1 cellular context compared by ENCODE assay signal in the genomic region with DNA sequence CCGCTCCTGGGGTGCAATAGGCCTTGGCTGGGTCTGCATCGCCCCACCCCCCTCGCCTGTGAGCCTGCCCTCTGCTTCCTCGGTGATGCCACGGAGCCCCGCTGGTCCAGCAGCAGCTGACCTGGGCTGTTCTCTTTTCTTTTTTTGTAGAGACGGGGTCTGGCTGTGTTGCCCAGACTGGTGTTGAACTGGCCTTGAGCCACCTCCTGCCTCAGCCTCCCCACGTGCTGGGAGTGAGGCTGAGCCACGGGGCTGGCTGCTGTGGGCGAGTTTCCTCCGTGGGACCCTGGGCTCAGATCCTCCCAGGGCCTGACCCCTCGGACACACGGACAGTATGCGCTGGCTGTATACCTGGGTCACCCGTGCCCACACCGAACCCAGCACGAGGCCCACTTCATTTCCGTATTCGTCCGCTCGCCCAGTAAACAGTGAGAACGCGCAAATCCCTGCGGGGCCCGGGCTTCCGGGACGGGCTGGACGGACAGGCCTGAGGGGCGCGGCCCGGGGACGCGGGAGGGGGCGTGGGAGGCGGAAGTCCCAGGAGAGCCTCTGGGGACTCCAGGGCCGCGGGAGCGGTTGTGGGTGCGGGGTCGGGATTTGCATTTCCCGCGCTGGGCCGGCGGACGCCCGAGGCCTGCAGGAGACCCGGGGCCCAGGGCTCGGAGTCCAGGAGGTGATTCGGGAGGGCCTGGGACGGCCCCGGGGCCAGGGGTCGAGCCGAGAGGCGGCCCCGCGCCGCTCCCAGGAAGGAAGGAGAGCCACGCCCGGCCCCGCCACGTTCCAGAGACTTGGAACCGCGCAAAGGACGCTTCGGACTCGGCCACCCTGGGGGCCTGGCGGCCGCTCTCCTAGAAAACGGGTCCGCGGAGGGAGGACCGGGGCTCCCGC.
TF ChIP-seq lines count a peak whose summit lies in the region.

No MANE protein-coding gene starts in this region.

TF ChIP-seq in HepG2, 621 proteins besides CTCF, POLR2A, EP300 and RAD21 (continued from another document and continues in another):
- peak; percentile 34 for TF ChIP-seq AGO1 (IDR thresholded peaks at IDR 0.05; ENCODE audit: low read depth, low read length, poor library complexity, severe bottlenecking)
- TF ChIP-seq PHF8 (CRISPR knock-in tag; IDR thresholded peaks at IDR 0.05), result peak; percentile 44; the same call in 1 of the 2 replicates
- TF ChIP-seq ZBTB7B (CRISPR knock-in tag; IDR thresholded peaks at IDR 0.05), result 0 out of 2 replicates have a peak, but pooled peaks have one; percentile 35
- TF ChIP-seq ZNF777 (CRISPR knock-in tag; IDR thresholded peaks at IDR 0.05), result peak; percentile 53; the same call in 1 of the 2 replicates
- no peak for TF ChIP-seq TOE1 (CRISPR knock-in tag; IDR thresholded peaks at IDR 0.05)
- TF ChIP-seq YEATS4 (CRISPR knock-in tag; IDR thresholded peaks at IDR 0.05; ENCODE audit: borderline replicate concordance), result peak; percentile 55; the same call in 1 of the 2 replicates
- TF ChIP-seq, protein P1, sequence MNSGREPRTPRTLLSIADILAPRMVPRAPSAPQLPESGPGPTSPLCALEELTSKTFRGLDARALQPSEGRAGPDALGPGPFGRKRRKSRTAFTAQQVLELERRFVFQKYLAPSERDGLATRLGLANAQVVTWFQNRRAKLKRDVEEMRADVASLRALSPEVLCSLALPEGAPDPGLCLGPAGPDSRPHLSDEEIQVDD (CRISPR knock-in tag; IDR thresholded peaks at IDR 0.05; ENCODE audit: borderline replicate concordance), result no peak
- TF ChIP-seq, protein P2, sequence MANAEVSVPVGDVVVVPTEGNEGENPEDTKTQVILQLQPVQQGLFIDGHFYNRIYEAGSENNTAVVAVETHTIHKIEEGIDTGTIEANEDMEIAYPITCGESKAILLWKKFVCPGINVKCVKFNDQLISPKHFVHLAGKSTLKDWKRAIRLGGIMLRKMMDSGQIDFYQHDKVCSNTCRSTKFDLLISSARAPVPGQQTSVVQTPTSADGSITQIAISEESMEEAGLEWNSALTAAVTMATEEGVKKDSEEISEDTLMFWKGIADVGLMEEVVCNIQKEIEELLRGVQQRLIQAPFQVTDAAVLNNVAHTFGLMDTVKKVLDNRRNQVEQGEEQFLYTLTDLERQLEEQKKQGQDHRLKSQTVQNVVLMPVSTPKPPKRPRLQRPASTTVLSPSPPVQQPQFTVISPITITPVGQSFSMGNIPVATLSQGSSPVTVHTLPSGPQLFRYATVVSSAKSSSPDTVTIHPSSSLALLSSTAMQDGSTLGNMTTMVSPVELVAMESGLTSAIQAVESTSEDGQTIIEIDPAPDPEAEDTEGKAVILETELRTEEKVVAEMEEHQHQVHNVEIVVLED (CRISPR knock-in tag; IDR thresholded peaks at IDR 0.05; ENCODE audit: borderline replicate concordance), result peak; percentile 24; the same call in 1 of the 2 replicates
- TF ChIP-seq ZNF678 (CRISPR knock-in tag; IDR thresholded peaks at IDR 0.05), result no peak
- TF ChIP-seq HDAC1 (CRISPR knock-in tag; IDR thresholded peaks at IDR 0.05), result peak; percentile 43; the same call in 1 of the 2 replicates
- no peak for TF ChIP-seq SOX6 (IDR thresholded peaks at IDR 0.05)
- peak; percentile 39; the same call in 1 of the 2 replicates for TF ChIP-seq SOX6 (CRISPR knock-in tag; IDR thresholded peaks at IDR 0.05)
- peak; percentile 70; the same call in 1 of the 2 replicates for TF ChIP-seq ZNF501 (CRISPR knock-in tag; IDR thresholded peaks at IDR 0.05)
- no peak for TF ChIP-seq HCFC1 (IDR thresholded peaks at IDR 0.05; ENCODE audit: low read depth, low read length)
- peak; percentile 3; the same call in 1 of the 2 replicates for TF ChIP-seq HNF4A (CRISPR knock-in tag; IDR thresholded peaks at IDR 0.05)
- TF ChIP-seq, protein P3, sequence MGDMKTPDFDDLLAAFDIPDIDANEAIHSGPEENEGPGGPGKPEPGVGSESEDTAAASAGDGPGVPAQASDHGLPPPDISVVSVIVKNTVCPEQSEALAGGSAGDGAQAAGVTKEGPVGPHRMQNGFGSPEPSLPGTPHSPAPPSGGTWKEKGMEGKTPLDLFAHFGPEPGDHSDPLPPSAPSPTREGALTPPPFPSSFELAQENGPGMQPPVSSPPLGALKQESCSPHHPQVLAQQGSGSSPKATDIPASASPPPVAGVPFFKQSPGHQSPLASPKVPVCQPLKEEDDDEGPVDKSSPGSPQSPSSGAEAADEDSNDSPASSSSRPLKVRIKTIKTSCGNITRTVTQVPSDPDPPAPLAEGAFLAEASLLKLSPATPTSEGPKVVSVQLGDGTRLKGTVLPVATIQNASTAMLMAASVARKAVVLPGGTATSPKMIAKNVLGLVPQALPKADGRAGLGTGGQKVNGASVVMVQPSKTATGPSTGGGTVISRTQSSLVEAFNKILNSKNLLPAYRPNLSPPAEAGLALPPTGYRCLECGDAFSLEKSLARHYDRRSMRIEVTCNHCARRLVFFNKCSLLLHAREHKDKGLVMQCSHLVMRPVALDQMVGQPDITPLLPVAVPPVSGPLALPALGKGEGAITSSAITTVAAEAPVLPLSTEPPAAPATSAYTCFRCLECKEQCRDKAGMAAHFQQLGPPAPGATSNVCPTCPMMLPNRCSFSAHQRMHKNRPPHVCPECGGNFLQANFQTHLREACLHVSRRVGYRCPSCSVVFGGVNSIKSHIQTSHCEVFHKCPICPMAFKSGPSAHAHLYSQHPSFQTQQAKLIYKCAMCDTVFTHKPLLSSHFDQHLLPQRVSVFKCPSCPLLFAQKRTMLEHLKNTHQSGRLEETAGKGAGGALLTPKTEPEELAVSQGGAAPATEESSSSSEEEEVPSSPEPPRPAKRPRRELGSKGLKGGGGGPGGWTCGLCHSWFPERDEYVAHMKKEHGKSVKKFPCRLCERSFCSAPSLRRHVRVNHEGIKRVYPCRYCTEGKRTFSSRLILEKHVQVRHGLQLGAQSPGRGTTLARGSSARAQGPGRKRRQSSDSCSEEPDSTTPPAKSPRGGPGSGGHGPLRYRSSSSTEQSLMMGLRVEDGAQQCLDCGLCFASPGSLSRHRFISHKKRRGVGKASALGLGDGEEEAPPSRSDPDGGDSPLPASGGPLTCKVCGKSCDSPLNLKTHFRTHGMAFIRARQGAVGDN (CRISPR knock-in tag; IDR thresholded peaks at IDR 0.05), result peak; percentile 91
- TF ChIP-seq POLR2G (IDR thresholded peaks at IDR 0.05; ENCODE audit: low read depth, low read length), result peak; percentile 52
- TF ChIP-seq, protein P4, sequence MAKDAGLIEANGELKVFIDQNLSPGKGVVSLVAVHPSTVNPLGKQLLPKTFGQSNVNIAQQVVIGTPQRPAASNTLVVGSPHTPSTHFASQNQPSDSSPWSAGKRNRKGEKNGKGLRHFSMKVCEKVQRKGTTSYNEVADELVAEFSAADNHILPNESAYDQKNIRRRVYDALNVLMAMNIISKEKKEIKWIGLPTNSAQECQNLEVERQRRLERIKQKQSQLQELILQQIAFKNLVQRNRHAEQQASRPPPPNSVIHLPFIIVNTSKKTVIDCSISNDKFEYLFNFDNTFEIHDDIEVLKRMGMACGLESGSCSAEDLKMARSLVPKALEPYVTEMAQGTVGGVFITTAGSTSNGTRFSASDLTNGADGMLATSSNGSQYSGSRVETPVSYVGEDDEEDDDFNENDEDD (CRISPR knock-in tag; IDR thresholded peaks at IDR 0.05; ENCODE audit: borderline replicate concordance), result peak; percentile 37; the same call in 1 of the 2 replicates
- no peak for TF ChIP-seq NR3C1 (CRISPR knock-in tag; IDR thresholded peaks at IDR 0.05)
- TF ChIP-seq, protein P5, sequence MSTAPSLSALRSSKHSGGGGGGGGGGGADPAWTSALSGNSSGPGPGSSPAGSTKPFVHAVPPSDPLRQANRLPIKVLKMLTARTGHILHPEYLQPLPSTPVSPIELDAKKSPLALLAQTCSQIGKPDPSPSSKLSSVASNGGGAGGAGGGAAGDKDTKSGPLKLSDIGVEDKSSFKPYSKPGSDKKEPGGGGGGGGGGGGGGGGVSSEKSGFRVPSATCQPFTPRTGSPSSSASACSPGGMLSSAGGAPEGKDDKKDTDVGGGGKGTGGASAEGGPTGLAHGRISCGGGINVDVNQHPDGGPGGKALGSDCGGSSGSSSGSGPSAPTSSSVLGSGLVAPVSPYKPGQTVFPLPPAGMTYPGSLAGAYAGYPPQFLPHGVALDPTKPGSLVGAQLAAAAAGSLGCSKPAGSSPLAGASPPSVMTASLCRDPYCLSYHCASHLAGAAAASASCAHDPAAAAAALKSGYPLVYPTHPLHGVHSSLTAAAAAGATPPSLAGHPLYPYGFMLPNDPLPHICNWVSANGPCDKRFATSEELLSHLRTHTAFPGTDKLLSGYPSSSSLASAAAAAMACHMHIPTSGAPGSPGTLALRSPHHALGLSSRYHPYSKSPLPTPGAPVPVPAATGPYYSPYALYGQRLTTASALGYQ (CRISPR knock-in tag; IDR thresholded peaks at IDR 0.05), result 0 out of 2 replicates have a peak, but pooled peaks have one; percentile 21
- 0 out of 2 replicates have a peak, but pooled peaks have one; percentile 53 for TF ChIP-seq ZNF33B (CRISPR knock-in tag; IDR thresholded peaks at IDR 0.05)
- 0 out of 2 replicates have a peak, but pooled peaks have one; percentile 53 for TF ChIP-seq CHCHD3 (CRISPR knock-in tag; IDR thresholded peaks at IDR 0.05)
- peak; percentile 59; the same call in 1 of the 2 replicates for TF ChIP-seq ZNF891 (CRISPR knock-in tag; IDR thresholded peaks at IDR 0.05)
- peak; percentile 62; the same call in 1 of the 2 replicates for TF ChIP-seq KAT8 (CRISPR knock-in tag; IDR thresholded peaks at IDR 0.05)
- TF ChIP-seq, protein P6, sequence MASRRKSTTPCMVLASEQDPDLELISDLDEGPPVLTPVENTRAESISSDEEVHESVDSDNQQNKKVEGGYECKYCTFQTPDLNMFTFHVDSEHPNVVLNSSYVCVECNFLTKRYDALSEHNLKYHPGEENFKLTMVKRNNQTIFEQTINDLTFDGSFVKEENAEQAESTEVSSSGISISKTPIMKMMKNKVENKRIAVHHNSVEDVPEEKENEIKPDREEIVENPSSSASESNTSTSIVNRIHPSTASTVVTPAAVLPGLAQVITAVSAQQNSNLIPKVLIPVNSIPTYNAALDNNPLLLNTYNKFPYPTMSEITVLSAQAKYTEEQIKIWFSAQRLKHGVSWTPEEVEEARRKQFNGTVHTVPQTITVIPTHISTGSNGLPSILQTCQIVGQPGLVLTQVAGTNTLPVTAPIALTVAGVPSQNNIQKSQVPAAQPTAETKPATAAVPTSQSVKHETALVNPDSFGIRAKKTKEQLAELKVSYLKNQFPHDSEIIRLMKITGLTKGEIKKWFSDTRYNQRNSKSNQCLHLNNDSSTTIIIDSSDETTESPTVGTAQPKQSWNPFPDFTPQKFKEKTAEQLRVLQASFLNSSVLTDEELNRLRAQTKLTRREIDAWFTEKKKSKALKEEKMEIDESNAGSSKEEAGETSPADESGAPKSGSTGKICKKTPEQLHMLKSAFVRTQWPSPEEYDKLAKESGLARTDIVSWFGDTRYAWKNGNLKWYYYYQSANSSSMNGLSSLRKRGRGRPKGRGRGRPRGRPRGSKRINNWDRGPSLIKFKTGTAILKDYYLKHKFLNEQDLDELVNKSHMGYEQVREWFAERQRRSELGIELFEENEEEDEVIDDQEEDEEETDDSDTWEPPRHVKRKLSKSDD (CRISPR knock-in tag; IDR thresholded peaks at IDR 0.05; ENCODE audit: low read depth), result peak; percentile 33; the same call in 1 of the 2 replicates
- TF ChIP-seq, protein P7, sequence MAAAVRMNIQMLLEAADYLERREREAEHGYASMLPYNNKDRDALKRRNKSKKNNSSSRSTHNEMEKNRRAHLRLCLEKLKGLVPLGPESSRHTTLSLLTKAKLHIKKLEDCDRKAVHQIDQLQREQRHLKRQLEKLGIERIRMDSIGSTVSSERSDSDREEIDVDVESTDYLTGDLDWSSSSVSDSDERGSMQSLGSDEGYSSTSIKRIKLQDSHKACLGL (CRISPR knock-in tag; IDR thresholded peaks at IDR 0.05), result peak; percentile 37; the same call in 1 of the 2 replicates
- TF ChIP-seq PITX1 (CRISPR knock-in tag; IDR thresholded peaks at IDR 0.05), result peak; percentile 57; the same call in 1 of the 2 replicates
- peak; percentile 77 for TF ChIP-seq ELF1 (CRISPR knock-in tag; IDR thresholded peaks at IDR 0.05)
- peak; percentile 24; the same call in 1 of the 2 replicates for TF ChIP-seq HNRNPL (IDR thresholded peaks at IDR 0.05; ENCODE audit: low read depth, low read length)
- 0 out of 2 replicates have a peak, but pooled peaks have one; percentile 27 for TF ChIP-seq STAT5B (CRISPR knock-in tag; IDR thresholded peaks at IDR 0.05)
- TF ChIP-seq, protein P8, sequence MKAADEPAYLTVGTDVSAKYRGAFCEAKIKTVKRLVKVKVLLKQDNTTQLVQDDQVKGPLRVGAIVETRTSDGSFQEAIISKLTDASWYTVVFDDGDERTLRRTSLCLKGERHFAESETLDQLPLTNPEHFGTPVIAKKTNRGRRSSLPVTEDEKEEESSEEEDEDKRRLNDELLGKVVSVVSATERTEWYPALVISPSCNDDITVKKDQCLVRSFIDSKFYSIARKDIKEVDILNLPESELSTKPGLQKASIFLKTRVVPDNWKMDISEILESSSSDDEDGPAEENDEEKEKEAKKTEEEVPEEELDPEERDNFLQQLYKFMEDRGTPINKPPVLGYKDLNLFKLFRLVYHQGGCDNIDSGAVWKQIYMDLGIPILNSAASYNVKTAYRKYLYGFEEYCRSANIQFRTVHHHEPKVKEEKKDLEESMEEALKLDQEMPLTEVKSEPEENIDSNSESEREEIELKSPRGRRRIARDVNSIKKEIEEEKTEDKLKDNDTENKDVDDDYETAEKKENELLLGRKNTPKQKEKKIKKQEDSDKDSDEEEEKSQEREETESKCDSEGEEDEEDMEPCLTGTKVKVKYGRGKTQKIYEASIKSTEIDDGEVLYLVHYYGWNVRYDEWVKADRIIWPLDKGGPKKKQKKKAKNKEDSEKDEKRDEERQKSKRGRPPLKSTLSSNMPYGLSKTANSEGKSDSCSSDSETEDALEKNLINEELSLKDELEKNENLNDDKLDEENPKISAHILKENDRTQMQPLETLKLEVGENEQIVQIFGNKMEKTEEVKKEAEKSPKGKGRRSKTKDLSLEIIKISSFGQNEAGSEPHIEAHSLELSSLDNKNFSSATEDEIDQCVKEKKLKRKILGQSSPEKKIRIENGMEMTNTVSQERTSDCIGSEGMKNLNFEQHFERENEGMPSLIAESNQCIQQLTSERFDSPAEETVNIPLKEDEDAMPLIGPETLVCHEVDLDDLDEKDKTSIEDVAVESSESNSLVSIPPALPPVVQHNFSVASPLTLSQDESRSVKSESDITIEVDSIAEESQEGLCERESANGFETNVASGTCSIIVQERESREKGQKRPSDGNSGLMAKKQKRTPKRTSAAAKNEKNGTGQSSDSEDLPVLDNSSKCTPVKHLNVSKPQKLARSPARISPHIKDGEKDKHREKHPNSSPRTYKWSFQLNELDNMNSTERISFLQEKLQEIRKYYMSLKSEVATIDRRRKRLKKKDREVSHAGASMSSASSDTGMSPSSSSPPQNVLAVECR (CRISPR knock-in tag; IDR thresholded peaks at IDR 0.05; ENCODE audit: borderline replicate concordance), result 0 out of 2 replicates have a peak, but pooled peaks have one; percentile 29
- 0 out of 2 replicates have a peak, but pooled peaks have one; percentile 20 for TF ChIP-seq RFXAP (CRISPR knock-in tag; IDR thresholded peaks at IDR 0.05; ENCODE audit: borderline replicate concordance)
- 0 out of 2 replicates have a peak, but pooled peaks have one; percentile 46 for TF ChIP-seq ERF (CRISPR knock-in tag; IDR thresholded peaks at IDR 0.05)
- TF ChIP-seq ZNF124 (CRISPR knock-in tag; IDR thresholded peaks at IDR 0.05), result 0 out of 2 replicates have a peak, but pooled peaks have one; percentile 10
